In genomic region chr12:83199069-83199468, GRCh38 we compare ENCODE assay signal across 27 cellular contexts.
"Had no signal": no experiment of that assay in that cellular context is flagged by ENCODE, and none has a peak within 500 bp of the region (broad histone marks: within the 10 kb centered on the region; RNA-seq: fewer than 3 reads in every experiment).

No MANE protein-coding gene starts in this region.

- H3K27me3 ChIP-seq: transverse colon, vagina had no signal

- ATAC-seq: activated naive CD4-positive, alpha-beta T cell treated with anti-CD3 and anti-CD28 coated beads, Interleukin-2, amount 50 U/mL, for 72 hours; activated T-cell treated with anti-CD3 and anti-CD28 coated beads, Interleukin-2, amount 50 U/mL, for 72 hours; effector memory CD8-positive, alpha-beta T cell; left lobe of liver; mucosa of descending colon; naive thymus-derived CD4-positive, alpha-beta T cell; right cardiac atrium; T-helper 17 cell had no signal

- H3K4me1 Mint-ChIP-seq: activated CD4-positive, alpha-beta T cell treated with anti-CD3 and anti-CD28 coated beads, Interleukin-2, amount 10 ng/mL, durations not matched to agents 24 days and 14 days; naive thymus-derived CD4-positive, alpha-beta T cell had no signal

- H3K36me3 Mint-ChIP-seq: activated naive CD4-positive, alpha-beta T cell treated with anti-CD3 and anti-CD28 coated beads, Interleukin-2, amount 50 U/mL, for 72 hours; naive thymus-derived CD4-positive, alpha-beta T cell had no signal

- H3K27ac ChIP-seq: epithelial cell of prostate, skin epidermis, transverse colon, vagina, WERI-Rb-1 had no signal

- H3K4me1 ChIP-seq: transverse colon, vagina had no signal

- FAIRE-seq: islet of Langerhans had no signal

- H3K27me3 Mint-ChIP-seq: activated CD4-positive, alpha-beta T cell treated with anti-CD3 and anti-CD28 coated beads, Interleukin-2, amount 10 ng/mL, durations not matched to agents 24 days and 14 days; effector memory CD8-positive, alpha-beta T cell; naive thymus-derived CD4-positive, alpha-beta T cell; progenitor cell of endocrine pancreas had no signal

- H3K27ac Mint-ChIP-seq: activated CD4-positive, alpha-beta T cell treated with anti-CD3 and anti-CD28 coated beads, Interleukin-2, amount 10 ng/mL, durations not matched to agents 24 days and 14 days; activated naive CD4-positive, alpha-beta T cell treated with anti-CD3 and anti-CD28 coated beads, Interleukin-2, amount 50 U/mL, for 72 hours; activated T-cell treated with anti-CD3 and anti-CD28 coated beads, Interleukin-2, amount 50 U/mL, for 72 hours; effector memory CD8-positive, alpha-beta T cell; naive thymus-derived CD4-positive, alpha-beta T cell; T-helper 17 cell had no signal

- H3K9me3 ChIP-seq: mucosa of descending colon, transverse colon, vagina had no signal

- H3K4me3 Mint-ChIP-seq: activated CD4-positive, alpha-beta T cell treated with anti-CD3 and anti-CD28 coated beads, Interleukin-2, amount 10 ng/mL, durations not matched to agents 24 days and 14 days; activated T-cell treated with anti-CD3 and anti-CD28 coated beads, Interleukin-2, amount 50 U/mL, for 72 hours; effector memory CD8-positive, alpha-beta T cell; naive thymus-derived CD4-positive, alpha-beta T cell; T-helper 17 cell had no signal

- H3K4me3 ChIP-seq: mucosa of descending colon, skin epidermis, transverse colon, vagina had no signal

- H3K36me3 ChIP-seq: transverse colon, vagina, WERI-Rb-1 had no signal

- DNase-seq: activated CD4-positive, alpha-beta T cell treated with anti-CD3 and anti-CD28 coated beads, Interleukin-2, amount 10 ng/mL, durations not matched to agents 24 days and 14 days; activated CD8-positive, alpha-beta memory T cell treated with anti-CD3 and anti-CD28 coated beads, Interleukin-2, amount 50 U/mL, for 48 hours; activated gamma-delta T cell; activated T-cell treated with anti-CD3 and anti-CD28 coated beads, Interleukin-2, amount 50 U/mL, for 72 hours; amniotic stem cell; caudate nucleus; cortex of kidney; effector memory CD8-positive, alpha-beta T cell; foreskin melanocyte; mucosa of descending colon; naive thymus-derived CD4-positive, alpha-beta T cell; occipital lobe; right cardiac atrium; stimulated activated CD4-positive, alpha-beta T cell treated with anti-CD3 and anti-CD28 coated beads, Interleukin-4, amount 100 ng/mL, for 4 hours; stimulated activated CD8-positive, alpha-beta memory T cell treated with anti-CD3 and anti-CD28 coated beads, Interleukin-4, amount 100 ng/mL, for 48 hours; stimulated activated naive CD4-positive, alpha-beta T cell treated with Interleukin-2 at 50 U/mL for 16 hours; substantia nigra; T-helper 17 cell; transverse colon; WERI-Rb-1 had no signal

- H3K9me3 Mint-ChIP-seq: activated CD4-positive, alpha-beta T cell treated with anti-CD3 and anti-CD28 coated beads, Interleukin-2, amount 10 ng/mL, durations not matched to agents 24 days and 14 days; activated naive CD4-positive, alpha-beta T cell treated with anti-CD3 and anti-CD28 coated beads, Interleukin-2, amount 50 U/mL, for 72 hours had no signal
